ENCODE assay signal across 8 cellular contexts in genomic region chr3:52153389-52154096, GRCh38. TPM values are rescaled to one million over a fixed set of nuclear protein-coding genes. Genes with fewer than 3 reads are reported as not detected.
DNase-seq lines count a peak whose midpoint lies in the region; ATAC-seq and TF ChIP-seq lines count a peak whose summit lies in the region.

No MANE protein-coding gene starts in this region.

- intact Hi-C loops in ascending aorta (cut with DNase I) = loop anchor here (1.0 to 5.0 kb wide), 5 partner anchors 63 to 384 kb away; partner anchors contain the start of genes GLYCTK, TWF2 and UQCC5

- H3K4me3 ChIP-seq in ascending aorta (peak overlapping the region; percentile 72 to 91), stomach smooth muscle (ENCODE audit: low read length in 2 of 2) (peak overlapping the region; percentile 70 to 85)

- H3K27me3 ChIP-seq in ascending aorta (no peaks in the 10 kb centered on the region), stomach smooth muscle (ENCODE audit: control insufficient read depth in 1 of 2, insufficient read depth in 2 of 2, low read length in 2 of 2) (no peaks in the 10 kb centered on the region)

- peak overlapping the region; percentile 88 to 92 for H3K27ac ChIP-seq in ascending aorta
- peak overlapping the region; percentile 73 for H3K27ac ChIP-seq in stomach smooth muscle (ENCODE audit: low read length)

- H3K9ac ChIP-seq in stomach smooth muscle (ENCODE audit: low read length in 2 of 2) = peak overlapping the region; percentile 71 to 86

- peak; percentile 5 for ATAC-seq in HG02852 (IDR thresholded peaks at IDR 0.05; ENCODE audit: unreplicated experiment)
- no peak for ATAC-seq in GM21381 (IDR thresholded peaks at IDR 0.05; ENCODE audit: unreplicated experiment)

- peak; percentile 64 for DNase-seq in NCI-H82 (lab: John Stamatoyannopoulos, UW)
- no peak for DNase-seq in NCI-H82 treated with DMSO at 0.1 percent for 48 hours (lab: John Stamatoyannopoulos, UW; ENCODE audit: unreplicated experiment)
- peak; percentile 74 for DNase-seq in NCI-H345 (lab: John Stamatoyannopoulos, UW)
- no peak for DNase-seq in ascending aorta (ENCODE audit: low spot score in 2 of 2)
- DNase-seq in iris pigment epithelial cell (ENCODE audit: low read depth) = peak; percentile 32

- no peak for TF ChIP-seq CTCF in ascending aorta (IDR thresholded peaks at IDR 0.05)

- H3K9me3 ChIP-seq in ascending aorta = no peaks in the 10 kb centered on the region
- no peaks in the 10 kb centered on the region for H3K9me3 ChIP-seq in stomach smooth muscle (ENCODE audit: control insufficient read depth in 2 of 2, low read length in 2 of 2)

- H3K36me3 ChIP-seq in ascending aorta (no peaks in the 10 kb centered on the region), stomach smooth muscle (ENCODE audit: control insufficient read depth in 2 of 2, insufficient read depth in 2 of 2, low read length in 2 of 2) (no peaks in the 10 kb centered on the region)

- H3K4me1 ChIP-seq in ascending aorta = peaks cover 6 to 11% of the 10 kb centered on the region in 2 donors
- peaks cover 12% of the 10 kb centered on the region for H3K4me1 ChIP-seq in stomach smooth muscle (ENCODE audit: control insufficient read depth, insufficient read depth, low read length)

RNA-seq across cellular contexts. Expression of gene POC1A, which starts 0.7 kb away (rescaled TPM):
- not detected for total RNA-seq in ascending aorta

RNA-seq across cellular contexts. Expression of gene ALAS1, which starts 44.4 kb away (rescaled TPM):
- total RNA-seq in ascending aorta = 58.3 TPM

Comparison
In these comparisons a context has a peak if more than half of its experiments do, and no peak if none do; other contexts are left out.
1. DNase-seq: peak in NCI-H82 (single experiment), NCI-H345 (single experiment) and iris pigment epithelial cell (single experiment); none in NCI-H82 treated with DMSO at 0.1 percent for 48 hours (single experiment) and ascending aorta (0 of 2).